In the genomic region with DNA sequence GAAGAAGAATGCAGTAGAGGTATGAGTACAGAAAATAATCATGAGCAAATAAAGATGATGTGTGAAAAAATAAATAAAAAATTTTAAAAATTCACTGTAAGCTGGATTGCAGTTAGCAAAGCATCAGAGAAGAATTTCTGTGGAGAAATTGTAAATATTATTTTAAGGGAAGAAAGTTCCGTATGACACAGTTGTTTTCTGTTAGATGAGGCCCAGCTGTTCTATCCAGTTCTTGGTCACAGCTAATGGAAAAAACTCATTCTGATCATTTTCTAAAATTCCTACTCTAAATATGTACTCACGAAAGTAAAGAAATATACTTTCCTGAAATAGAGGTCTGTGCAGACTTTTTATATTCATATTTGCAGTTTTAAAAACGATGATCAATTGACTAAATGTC, we compare ENCODE assay signal across 20 cellular contexts.
DNase-seq lines count a peak whose midpoint lies in the region.
"Had no signal": no experiment of that assay in that cellular context is flagged by ENCODE, and none has a peak within 500 bp of the region (broad histone marks: within the 10 kb centered on the region; RNA-seq: fewer than 3 reads in every experiment).

No MANE protein-coding gene starts in this region.

- no peaks in the 10 kb centered on the region for H3K9me3 ChIP-seq in SJCRH30 (replicated peaks)
- H3K9me3 ChIP-seq in skeletal muscle satellite cell (replicated peaks; ENCODE audit: low read length): no peaks in the 10 kb centered on the region
- H3K9me3 ChIP-seq: BE2C, Caco-2 had no signal

- H3K27me3 ChIP-seq in SJCRH30 (no peaks in the 10 kb centered on the region), skeletal muscle satellite cell (ENCODE audit: control insufficient read depth, insufficient read depth, low read length) (no peaks in the 10 kb centered on the region)
- H3K27me3 ChIP-seq: BE2C had no signal

- no peak overlapping the region for H3K4me3 ChIP-seq in SJCRH30
- no peak overlapping the region for H3K4me3 ChIP-seq in skeletal muscle satellite cell (ENCODE audit: low read length)
- H3K4me3 ChIP-seq: SK-N-MC had no signal

- no peak overlapping the region for H3K9ac ChIP-seq in skeletal muscle satellite cell (ENCODE audit: low read depth, low read length)

- H3K27ac ChIP-seq in SJCRH30: peak overlapping the region; percentile 15; the same call in 1 of the 2 replicates

- H3K4me1 ChIP-seq in SJCRH30 (peaks cover 36% of the 10 kb centered on the region), skeletal muscle satellite cell (ENCODE audit: control insufficient read depth, insufficient read depth, low read length) (peaks cover 19% of the 10 kb centered on the region)
- H3K4me1 ChIP-seq: BE2C, Caco-2 had no signal

- H3K4me2 ChIP-seq in skeletal muscle satellite cell (ENCODE audit: low read length): peak overlapping the region; percentile 17

- H3K36me3 ChIP-seq in SJCRH30 (no peaks in the 10 kb centered on the region), skeletal muscle satellite cell (ENCODE audit: insufficient read depth, low read length) (no peaks in the 10 kb centered on the region)
- H3K36me3 ChIP-seq: BE2C had no signal

- DNase-seq in SJCRH30 (peak in 1 of 2 experiments; percentile 15), dedifferentiated amniotic fluid mesenchymal stem cell (ENCODE audit: extremely low spot score) (peak; percentile 63), hepatic stellate cell (ENCODE audit: low spot score) (peak; percentile 16), dermis blood vessel endothelial cell (no peak), activated T-cell treated with anti-CD3 and anti-CD28 coated beads for 4 hours (no peak), occipital lobe (lab: John Stamatoyannopoulos, UW) (no peak)
- DNase-seq: ACHN; BE2C; Caco-2; CD4-positive, CD25-positive, alpha-beta regulatory T cell; GOT3; KBM-7; MV-4-11; NCI-H1694 treated with DMSO at 0.1 percent for 48 hours; NCI-H2107; NCI-H2227 treated with DMSO at 0.1 percent for 48 hours; NCI-H510A treated with DMSO at 0.1 percent for 48 hours; NCI-H774 had no signal

Comparison
In these comparisons a context has a peak if more than half of its experiments do, and no peak if none do; other contexts are left out.
1. DNase-seq: peak in dedifferentiated amniotic fluid mesenchymal stem cell (single experiment) and hepatic stellate cell (single experiment); none in dermis blood vessel endothelial cell (single experiment), activated T-cell treated with anti-CD3 and anti-CD28 coated beads for 4 hours (single experiment) and occipital lobe (single experiment).